1 cellular context compared by ENCODE assay signal in the genomic region with DNA sequence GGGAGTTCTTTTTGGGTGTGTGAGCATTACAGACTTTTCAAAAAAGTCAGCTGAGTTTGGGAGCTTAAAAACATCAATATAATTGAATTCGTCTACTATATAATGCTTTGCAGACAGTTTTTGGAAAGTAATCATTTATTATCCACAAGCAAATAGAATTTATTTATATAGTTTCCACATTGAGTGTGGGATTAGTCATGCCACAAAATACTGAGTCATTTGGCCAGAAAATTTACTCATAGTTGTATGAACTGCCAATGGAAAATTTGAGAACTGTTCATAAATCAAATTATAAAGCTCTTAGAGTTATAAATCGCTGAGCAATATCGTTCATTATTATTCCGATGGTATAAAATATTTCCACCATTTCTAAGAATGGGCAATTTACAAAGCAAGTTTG.
TF ChIP-seq lines count a peak whose summit lies in the region.

No MANE protein-coding gene starts in this region.

TF ChIP-seq in SK-N-SH, 30 proteins besides CTCF, POLR2A, EP300 and RAD21 (continued from another document):
- no peak for TF ChIP-seq USF1 (IDR thresholded peaks at IDR 0.05; ENCODE audit: borderline replicate concordance, low read depth)
